ENCODE assay signal across 1 cellular context in genomic region chr4:3322059-3322550, GRCh38.
TF ChIP-seq lines count a peak whose summit lies in the region.

No MANE protein-coding gene starts in this region.

TF ChIP-seq in IMR-90, 13 proteins besides CTCF, POLR2A, EP300 and RAD21:
- TF ChIP-seq, protein P1, sequence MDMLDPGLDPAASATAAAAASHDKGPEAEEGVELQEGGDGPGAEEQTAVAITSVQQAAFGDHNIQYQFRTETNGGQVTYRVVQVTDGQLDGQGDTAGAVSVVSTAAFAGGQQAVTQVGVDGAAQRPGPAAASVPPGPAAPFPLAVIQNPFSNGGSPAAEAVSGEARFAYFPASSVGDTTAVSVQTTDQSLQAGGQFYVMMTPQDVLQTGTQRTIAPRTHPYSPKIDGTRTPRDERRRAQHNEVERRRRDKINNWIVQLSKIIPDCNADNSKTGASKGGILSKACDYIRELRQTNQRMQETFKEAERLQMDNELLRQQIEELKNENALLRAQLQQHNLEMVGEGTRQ (IDR thresholded peaks at IDR 0.05; ENCODE audit: low read depth, low read length), result peak; percentile 32; the same call in 1 of the 2 replicates
- no peak for TF ChIP-seq RCOR1 (IDR thresholded peaks at IDR 0.05; ENCODE audit: insufficient replicate concordance, low read length)
- TF ChIP-seq MAFK (IDR thresholded peaks at IDR 0.05; ENCODE audit: low read depth, low read length), result peak; percentile 87
